Comparison of ENCODE assay signal across 25 cellular contexts in genomic region chr6:160022793-160023192, GRCh38.
"Had no signal": no experiment of that assay in that cellular context is flagged by ENCODE, and none has a peak within 500 bp of the region (broad histone marks: within the 10 kb centered on the region; RNA-seq: fewer than 3 reads in every experiment).

No MANE protein-coding gene starts in this region.

- H3K4me3 ChIP-seq: colonic mucosa, esophagus muscularis mucosa, neural progenitor cell, smooth muscle cell, suprapubic skin, transverse colon had no signal

- H3K27me3 ChIP-seq: colonic mucosa, esophagus muscularis mucosa, neural progenitor cell, suprapubic skin, transverse colon had no signal

- ATAC-seq: naive thymus-derived CD4-positive, alpha-beta T cell; sciatic nerve; stimulated activated naive CD8-positive, alpha-beta T cell treated with anti-CD3 and anti-CD28 coated beads, Interleukin-15, amount 100 ng/mL, for 72 hours had no signal

- H3K27ac ChIP-seq: colonic mucosa, epithelial cell of prostate, esophagus muscularis mucosa, neural progenitor cell, parathyroid adenoma, suprapubic skin, transverse colon had no signal

- H3K9me3 ChIP-seq: colonic mucosa, esophagus muscularis mucosa, suprapubic skin, transverse colon had no signal

- DNase-seq: colonic mucosa; effector CD8-positive, alpha-beta T cell; endodermal cell; foreskin melanocyte; hypothalamus; immature natural killer cell; mammary epithelial cell; mesendoderm; midbrain; naive thymus-derived CD4-positive, alpha-beta T cell; stimulated activated CD4-positive, alpha-beta T cell treated with anti-CD3 and anti-CD28 coated beads, Interleukin-12 subunit alpha, Interleukin-12 subunit beta, amount 100 ng/mL, for 4 hours; stimulated activated CD4-positive, alpha-beta T cell treated with anti-CD3 and anti-CD28 coated beads, Interleukin-1b, Interleukin-23, amount 100 ng/mL, for 48 hours; stimulated activated CD4-positive, alpha-beta T cell treated with anti-CD3 and anti-CD28 coated beads, Interleukin-4, amount 100 ng/mL, for 1 hour; stimulated activated CD8-positive, alpha-beta memory T cell treated with anti-CD3 and anti-CD28 coated beads, Interleukin-4, amount 100 ng/mL, for 48 hours; stimulated activated naive CD4-positive, alpha-beta T cell; stimulated activated naive CD8-positive, alpha-beta T cell treated with anti-CD3 and anti-CD28 coated beads, Interleukin-15, amount 100 ng/mL, for 72 hours; transverse colon had no signal

- FAIRE-seq: keratinocyte had no signal

- H3K4me1 ChIP-seq: colonic mucosa, esophagus muscularis mucosa, neural progenitor cell, parathyroid adenoma, suprapubic skin, transverse colon had no signal

- H3K36me3 ChIP-seq: colonic mucosa, neural progenitor cell had no signal
